Comparison of ENCODE assay signal across 12 cellular contexts in genomic region chr12:11797993-11798720, GRCh38.
DNase-seq lines count a peak whose midpoint lies in the region; TF ChIP-seq lines count a peak whose summit lies in the region.
"Had no signal": no experiment of that assay in that cellular context is flagged by ENCODE, and none has a peak within 500 bp of the region (broad histone marks: within the 10 kb centered on the region; RNA-seq: fewer than 3 reads in every experiment).

No MANE protein-coding gene starts in this region.

- H3K9ac ChIP-seq in fibroblast of lung (ENCODE audit: insufficient read depth, low read length) = no peak overlapping the region
- H3K9ac ChIP-seq in smooth muscle cell (ENCODE audit: low read depth) = no peak overlapping the region

- TF ChIP-seq CTCF in fibroblast of lung (conservative IDR thresholded peaks at IDR 0.05 in 1 of 2, IDR thresholded peaks at IDR 0.05 in 1 of 2; ENCODE audit: low read depth in 1 of 2, low read length in 2 of 2) (no peak), smooth muscle cell (IDR thresholded peaks at IDR 0.05; ENCODE audit: borderline replicate concordance, insufficient read depth, poor library complexity, severe bottlenecking) (no peak), WERI-Rb-1 (IDR thresholded peaks at IDR 0.05; ENCODE audit: low read depth, low read length) (no peak)

- H3K9me3 ChIP-seq in SJCRH30 (replicated peaks) (no peaks in the 10 kb centered on the region; the same call in 1 of the 2 replicates), fibroblast of lung (ENCODE audit: control insufficient read depth, insufficient read depth, low read depth, low read length) (no peaks in the 10 kb centered on the region), smooth muscle cell (replicated peaks; ENCODE audit: low read depth) (no peaks in the 10 kb centered on the region), WERI-Rb-1 (ENCODE audit: severe bottlenecking) (no peaks in the 10 kb centered on the region)

- H2AFZ ChIP-seq in fibroblast of lung (ENCODE audit: low read length) (no peak overlapping the region), smooth muscle cell (ENCODE audit: low read depth) (no peak overlapping the region)

- no peak overlapping the region; the same call in 1 of the 2 replicates for H3K4me3 ChIP-seq in SJCRH30
- H3K4me3 ChIP-seq in fibroblast of lung (replicated peaks in 1 of 4; ENCODE audit: control extremely low read depth in 1 of 4, insufficient read depth in 1 of 4, low read depth in 3 of 4, low read length in 4 of 4) = no peak overlapping the region
- no peak overlapping the region for H3K4me3 ChIP-seq in smooth muscle cell
- H3K4me3 ChIP-seq in WERI-Rb-1 (ENCODE audit: low read depth, low read length) = no peak overlapping the region

- no peak for DNase-seq in T-helper 1 cell
- no peak for DNase-seq in SJCRH30
- peak in 1 of 2 donors; percentile 28 for DNase-seq in fibroblast of lung (ENCODE audit: low read depth in 2 of 2)
- no peak for DNase-seq in smooth muscle cell (lab: John Stamatoyannopoulos, UW; ENCODE audit: unreplicated experiment)
- no peak for DNase-seq in RPMI8226
- DNase-seq in WERI-Rb-1 = no peak
- DNase-seq in activated naive CD4-positive, alpha-beta T cell treated with Interleukin-2 at 50 U/mL for 16 hours = no peak
- DNase-seq: ACHN; NCI-H1105 treated with DMSO at 0.1 percent for 48 hours; NCI-H526; stimulated activated naive CD4-positive, alpha-beta T cell had no signal

- H3K27ac ChIP-seq in SJCRH30 = peak overlapping the region; percentile 60
- peak overlapping the region; percentile 22 for H3K27ac ChIP-seq in fibroblast of lung (ENCODE audit: insufficient read depth, low read length)
- H3K27ac ChIP-seq in smooth muscle cell (ENCODE audit: low read depth) = peak overlapping the region; percentile 86
- no peak overlapping the region for H3K27ac ChIP-seq in WERI-Rb-1

- no peaks in the 10 kb centered on the region for H3K9me3 Mint-ChIP-seq in T-helper 1 cell treated with Interleukin-12 subunit alpha and Interleukin-12 subunit beta and Interleukin-4 antibody, amounts not matched to agents 30 μg/mL and 1 μg/mL, for 36 hours

- H3K4me1 ChIP-seq in SJCRH30 (peaks cover 45% of the 10 kb centered on the region), fibroblast of lung (ENCODE audit: control insufficient read depth, extremely low read depth, insufficient read depth, low read length) (peaks cover 16% of the 10 kb centered on the region), smooth muscle cell (ENCODE audit: low read depth) (peaks cover 47% of the 10 kb centered on the region)

- H3K27me3 ChIP-seq in SJCRH30 = no peaks in the 10 kb centered on the region
- H3K27me3 ChIP-seq in fibroblast of lung (ENCODE audit: control insufficient read depth, insufficient read depth, low read length) = no peaks in the 10 kb centered on the region
- no peaks in the 10 kb centered on the region for H3K27me3 ChIP-seq in smooth muscle cell (ENCODE audit: low read depth)
- H3K27me3 ChIP-seq in WERI-Rb-1 (ENCODE audit: insufficient read depth, low read depth, severe bottlenecking) = no peaks in the 10 kb centered on the region

- peaks cover 2% of the 10 kb centered on the region; the same call in 1 of the 2 replicates for H3K36me3 ChIP-seq in SJCRH30
- no peaks in the 10 kb centered on the region for H3K36me3 ChIP-seq in fibroblast of lung (ENCODE audit: control insufficient read depth, insufficient read depth, low read length)
- no peaks in the 10 kb centered on the region for H3K36me3 ChIP-seq in smooth muscle cell (ENCODE audit: low read depth)
- H3K36me3 ChIP-seq in WERI-Rb-1 = no peaks in the 10 kb centered on the region

- peaks cover 48% of the 10 kb centered on the region for H3K4me1 Mint-ChIP-seq in T-helper 1 cell treated with Interleukin-12 subunit alpha and Interleukin-12 subunit beta and Interleukin-4 antibody, amounts not matched to agents 30 μg/mL and 1 μg/mL, for 36 hours (ENCODE audit: low read depth)

- peaks cover 44% of the 10 kb centered on the region for H3K36me3 Mint-ChIP-seq in T-helper 1 cell treated with Interleukin-12 subunit alpha and Interleukin-12 subunit beta and Interleukin-4 antibody, amounts not matched to agents 30 μg/mL and 1 μg/mL, for 36 hours (ENCODE audit: low read depth)

- H4K20me1 ChIP-seq in fibroblast of lung (ENCODE audit: control insufficient read depth, extremely low read depth, insufficient read depth, low read length) (no peaks in the 10 kb centered on the region), smooth muscle cell (ENCODE audit: low read depth) (peaks cover 4% of the 10 kb centered on the region)

- H3K79me2 ChIP-seq in fibroblast of lung (ENCODE audit: control insufficient read depth, insufficient read depth, low read length) (no peaks in the 10 kb centered on the region), smooth muscle cell (ENCODE audit: low read depth) (peaks cover 20% of the 10 kb centered on the region)

- H3K27ac Mint-ChIP-seq in T-helper 1 cell treated with Interleukin-12 subunit alpha and Interleukin-12 subunit beta and Interleukin-4 antibody, amounts not matched to agents 30 μg/mL and 1 μg/mL, for 36 hours = peak overlapping the region; percentile 21

- H3K4me3 Mint-ChIP-seq in T-helper 1 cell treated with Interleukin-12 subunit alpha and Interleukin-12 subunit beta and Interleukin-4 antibody, amounts not matched to agents 30 μg/mL and 1 μg/mL, for 36 hours = no peak overlapping the region

- no peaks in the 10 kb centered on the region for H3K27me3 Mint-ChIP-seq in T-helper 1 cell treated with Interleukin-12 subunit alpha and Interleukin-12 subunit beta and Interleukin-4 antibody, amounts not matched to agents 30 μg/mL and 1 μg/mL, for 36 hours (ENCODE audit: low read depth)

- 65% methylated on average over 7 of the region's 7 CpGs for whole genome bisulfite sequencing in smooth muscle cell (ENCODE audit: low lambda C conversion rate)

- H3K4me2 ChIP-seq in fibroblast of lung (ENCODE audit: extremely low read depth, insufficient read depth, low read length) = no peak overlapping the region
- peak overlapping the region; percentile 50 for H3K4me2 ChIP-seq in smooth muscle cell

- H3F3A ChIP-seq in smooth muscle cell (ENCODE audit: low read depth) = peaks cover 27% of the 10 kb centered on the region
